In the genomic region with DNA sequence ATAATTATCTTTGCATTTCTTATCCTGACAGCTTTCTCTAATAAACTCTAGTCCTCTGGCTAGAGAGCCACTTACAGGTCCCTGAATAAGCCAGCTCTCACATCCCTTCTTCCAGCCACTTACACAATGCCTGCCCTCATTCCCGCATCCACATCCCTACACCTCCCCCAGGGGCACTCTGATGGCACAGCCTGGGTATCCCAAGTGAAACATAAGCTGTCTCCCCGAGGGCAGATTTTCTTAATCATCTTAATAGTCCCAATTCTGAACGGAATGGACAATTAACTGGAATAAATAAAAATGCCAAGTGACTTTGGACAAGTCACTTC, we compare ENCODE assay signal across 10 cellular contexts. TPM values are rescaled to one million over a fixed set of nuclear protein-coding genes. Genes with fewer than 3 reads are reported as not detected.
DNase-seq lines count a peak whose midpoint lies in the region; ATAC-seq and TF ChIP-seq lines count a peak whose summit lies in the region.
"Had no signal": no experiment of that assay in that cellular context is flagged by ENCODE, and none has a peak within 500 bp of the region (broad histone marks: within the 10 kb centered on the region; RNA-seq: fewer than 3 reads in every experiment).

No MANE protein-coding gene starts in this region.

- peaks cover 35% of the 10 kb centered on the region for H3K36me3 ChIP-seq in right atrium auricular region
- peaks cover 0 to 14% of the 10 kb centered on the region in 2 donors for H3K36me3 ChIP-seq in vagina

- peaks cover 71% of the 10 kb centered on the region for H3K4me1 Mint-ChIP-seq in chondrocyte (ENCODE audit: low read depth)
- H3K4me1 Mint-ChIP-seq in natural killer cell: peaks cover 72 to 78% of the 10 kb centered on the region in 2 donors

- peak overlapping the region; percentile 97 to 99 for H3K27ac ChIP-seq in right atrium auricular region
- peak overlapping the region; percentile 99 for H3K27ac ChIP-seq in vagina

- TF ChIP-seq POLR2A in vagina (IDR thresholded peaks at IDR 0.05): no peak

- intact Hi-C loops in cardiac septum (cut with DNase I) (no loop called here), natural killer cell (cut with micrococcal nuclease) (no loop called here), vagina (cut with DNase I) (no loop called here)

- ATAC-seq in natural killer cell (no peak), HG03139 (IDR thresholded peaks at IDR 0.05; ENCODE audit: unreplicated experiment) (no peak)

- H3K4me1 ChIP-seq in right atrium auricular region (peaks cover 0 to 87% of the 10 kb centered on the region in 2 donors), vagina (peaks cover 82% of the 10 kb centered on the region)

- H3K9me3 ChIP-seq in right atrium auricular region: no peaks in the 10 kb centered on the region
- no peaks in the 10 kb centered on the region for H3K9me3 ChIP-seq in vagina

- peak overlapping the region; percentile 96 for H3K27ac Mint-ChIP-seq in chondrocyte (ENCODE audit: unreplicated experiment)
- peak overlapping the region; percentile 90 to 93 for H3K27ac Mint-ChIP-seq in natural killer cell

- no peak for DNase-seq in right atrium auricular region (ENCODE audit: low spot score)
- no peak for DNase-seq in cardiac septum (ENCODE audit: low spot score)
- no peak for DNase-seq in chondrocyte (ENCODE audit: low spot score)
- no peak for DNase-seq in natural killer cell
- DNase-seq in vagina (ENCODE audit: extremely low spot score in 2 of 2): no peak
- DNase-seq in retina: no peak
- no peak for DNase-seq in occipital lobe (lab: John Stamatoyannopoulos, UW)
- DNase-seq: DMS79 treated with DMSO at 0.1 percent for 48 hours, MV-4-11 had no signal

- peaks cover 19% of the 10 kb centered on the region for H3K36me3 Mint-ChIP-seq in chondrocyte (ENCODE audit: low read depth)
- no peaks in the 10 kb centered on the region for H3K36me3 Mint-ChIP-seq in natural killer cell

- H3K4me3 ChIP-seq in right atrium auricular region (no peak overlapping the region), vagina (no peak overlapping the region)

- no peaks in the 10 kb centered on the region for H3K27me3 Mint-ChIP-seq in chondrocyte (ENCODE audit: low read depth)
- no peaks in the 10 kb centered on the region for H3K27me3 Mint-ChIP-seq in natural killer cell (ENCODE audit: low read depth in 2 of 2)

- TF ChIP-seq CTCF in right atrium auricular region (IDR thresholded peaks at IDR 0.05) (no peak), chondrocyte (IDR thresholded peaks at IDR 0.05) (no peak), natural killer cell (IDR thresholded peaks at IDR 0.05) (no peak), vagina (IDR thresholded peaks at IDR 0.05) (no peak)

- H3K4me3 Mint-ChIP-seq in chondrocyte (ENCODE audit: unreplicated experiment) (no peak overlapping the region), natural killer cell (peak overlapping the region; percentile 62)

- no peaks in the 10 kb centered on the region for H3K9me3 Mint-ChIP-seq in chondrocyte (ENCODE audit: low read depth)
- H3K9me3 Mint-ChIP-seq in natural killer cell: no peaks in the 10 kb centered on the region

- H3K27me3 ChIP-seq in right atrium auricular region: no peaks in the 10 kb centered on the region
- no peaks in the 10 kb centered on the region for H3K27me3 ChIP-seq in vagina

RNA-seq across cellular contexts. Expression of gene RHOC, which starts 4.9 kb away (rescaled TPM):
- total RNA-seq in right atrium auricular region (100 to 1,000 TPM; 190 to 330 TPM), cardiac septum (270 TPM), chondrocyte (303 to 446 TPM (median 444 TPM) in 3 replicates), natural killer cell (100 to 1,000 TPM; 161 to 199 (median 195) TPM), vagina (251 TPM), occipital lobe (37.6 TPM)

RNA-seq across cellular contexts. Expression of gene PPM1J, which starts 13.1 kb away (rescaled TPM):
- total RNA-seq in right atrium auricular region (1 to 10 TPM; 5.5 to 7.9 TPM), cardiac septum (10.7 TPM), chondrocyte (0.59 to 0.87 TPM (median 0.85 TPM) in 3 replicates), natural killer cell (under 1 TPM in 1 of 3 donors, not detected in 2; 0.26 TPM), vagina (7.9 TPM), occipital lobe (4.4 TPM)

RNA-seq across cellular contexts. Expression of gene MOV10, which starts 27.6 kb away (rescaled TPM):
- total RNA-seq in right atrium auricular region (10 to 100 TPM; 10.5 to 11.4 TPM), cardiac septum (18.3 TPM), chondrocyte (40.8 to 59.6 TPM (median 45.9 TPM) in 3 replicates), natural killer cell (100 to 1,000 TPM in 2 of 3 donors, 10 to 100 TPM in 1; 87.9 to 124 (median 119) TPM), vagina (53.0 TPM), occipital lobe (3.7 TPM)
